8 cellular contexts compared by ENCODE assay signal in genomic region chrX:100643943-100644587, GRCh38.
A peak's percentile ranks its signal among the peaks of the same experiment; 100 is the strongest.
DNase-seq lines count a peak whose midpoint lies in the region; ATAC-seq and TF ChIP-seq lines count a peak whose summit lies in the region.

A gene with protein sequence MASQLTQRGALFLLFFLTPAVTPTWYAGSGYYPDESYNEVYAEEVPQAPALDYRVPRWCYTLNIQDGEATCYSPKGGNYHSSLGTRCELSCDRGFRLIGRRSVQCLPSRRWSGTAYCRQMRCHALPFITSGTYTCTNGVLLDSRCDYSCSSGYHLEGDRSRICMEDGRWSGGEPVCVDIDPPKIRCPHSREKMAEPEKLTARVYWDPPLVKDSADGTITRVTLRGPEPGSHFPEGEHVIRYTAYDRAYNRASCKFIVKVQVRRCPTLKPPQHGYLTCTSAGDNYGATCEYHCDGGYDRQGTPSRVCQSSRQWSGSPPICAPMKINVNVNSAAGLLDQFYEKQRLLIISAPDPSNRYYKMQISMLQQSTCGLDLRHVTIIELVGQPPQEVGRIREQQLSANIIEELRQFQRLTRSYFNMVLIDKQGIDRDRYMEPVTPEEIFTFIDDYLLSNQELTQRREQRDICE (plus strand): TSS chrX:100644199. CDS start chrX:100646323, 2,124 bp downstream.

- H3K27ac ChIP-seq in RWPE1 (peak within 1 kb of the TSS; percentile 29; the same call in 1 of the 2 replicates), skin epidermis (peak within 1 kb of the TSS in 12 of 21 experiments; percentile 7 to 65 (median 38))

- DNase-seq in RWPE1 (ENCODE audit: low spot score) = peak; percentile 64
- DNase-seq in foreskin melanocyte = peak; percentile 60
- no peak for DNase-seq in DMS153 (lab: John Stamatoyannopoulos, UW)
- DNase-seq in stimulated activated CD4-positive, alpha-beta T cell treated with anti-CD3 and anti-CD28 coated beads, Interleukin-2, amount 100 ng/mL, for 24 hours = no peak
- DNase-seq in activated CD4-positive, alpha-beta T cell treated with anti-CD3 and anti-CD28 coated beads, Interleukin-2, amount 50 U/mL, for 1 hour = no peak
- DNase-seq in activated naive CD4-positive, alpha-beta T cell treated with anti-CD3 and anti-CD28 coated beads, Interleukin-2, amount 50 U/mL, for 16 hours = no peak

- POLR2A ChIA-PET in RWPE1 (lab: Yijun Ruan, JAX; ENCODE audit: low non-redundant PET) = no interaction called here

- no peak for TF ChIP-seq CTCF in RWPE1 (conservative IDR thresholded peaks at IDR 0.05; ENCODE audit: low read depth)

- CTCF ChIA-PET in RWPE1 (lab: Yijun Ruan, JAX) = interaction anchor here (1.2 kb wide), 1 partner anchor 27 kb away, joined by 6 read pairs; no protein-coding TSS in a partner anchor

- peak; percentile 82 for ATAC-seq in GM18870 (IDR thresholded peaks at IDR 0.05; ENCODE audit: unreplicated experiment)

- H3K4me3 ChIP-seq in skin epidermis = peak within 1 kb of the TSS in 1 of 7 experiments; percentile 12

Comparison
In these comparisons a context has a peak if more than half of its experiments do, and no peak if none do; other contexts are left out.
1. DNase-seq: peak in RWPE1 (single experiment) and foreskin melanocyte (single experiment); none in DMS153 (single experiment), stimulated activated CD4-positive, alpha-beta T cell treated with anti-CD3 and anti-CD28 coated beads, Interleukin-2, amount 100 ng/mL, for 24 hours (0 of 2), activated CD4-positive, alpha-beta T cell treated with anti-CD3 and anti-CD28 coated beads, Interleukin-2, amount 50 U/mL, for 1 hour (single experiment) and activated naive CD4-positive, alpha-beta T cell treated with anti-CD3 and anti-CD28 coated beads, Interleukin-2, amount 50 U/mL, for 16 hours (single experiment).